Comparison of ENCODE assay signal across 1 cellular context in genomic region chr20:51656726-51657260, GRCh38.
TF ChIP-seq lines count a peak whose summit lies in the region.

No MANE protein-coding gene starts in this region.

TF ChIP-seq in K562, 482 proteins besides CTCF, POLR2A, EP300 and RAD21:
- TF ChIP-seq AFF1 (IDR thresholded peaks at IDR 0.05; ENCODE audit: low read depth in 1 of 2, partially characterized antibody in 2 of 2): no peak
- TF ChIP-seq ZBTB11 (CRISPR knock-in tag; IDR thresholded peaks at IDR 0.05): 0 out of 6 replicates have a peak, but pooled peaks of 1 of the 3 experiments have one; percentile 36
- TF ChIP-seq MGA (IDR thresholded peaks at IDR 0.05): peak; percentile 30; the same call in 1 of the 2 replicates
- no peak for TF ChIP-seq PYGO2 (tag; IDR thresholded peaks at IDR 0.05)
- TF ChIP-seq E2F6 (IDR thresholded peaks at IDR 0.05; ENCODE audit: borderline replicate concordance in 1 of 2, extremely low read depth in 1 of 2, insufficient read depth in 1 of 2, insufficient read length in 1 of 2, low read depth in 1 of 2, low read length in 1 of 2, poor library complexity in 1 of 2, severe bottlenecking in 1 of 2): peak in 1 of 2 experiments; percentile 47
- peak; percentile 46 for TF ChIP-seq L3MBTL2 (IDR thresholded peaks at IDR 0.05)
TF ChIP-seq in K562: peak in this region for 4.
